Comparison of ENCODE assay signal across 8 cellular contexts in the genomic region with DNA sequence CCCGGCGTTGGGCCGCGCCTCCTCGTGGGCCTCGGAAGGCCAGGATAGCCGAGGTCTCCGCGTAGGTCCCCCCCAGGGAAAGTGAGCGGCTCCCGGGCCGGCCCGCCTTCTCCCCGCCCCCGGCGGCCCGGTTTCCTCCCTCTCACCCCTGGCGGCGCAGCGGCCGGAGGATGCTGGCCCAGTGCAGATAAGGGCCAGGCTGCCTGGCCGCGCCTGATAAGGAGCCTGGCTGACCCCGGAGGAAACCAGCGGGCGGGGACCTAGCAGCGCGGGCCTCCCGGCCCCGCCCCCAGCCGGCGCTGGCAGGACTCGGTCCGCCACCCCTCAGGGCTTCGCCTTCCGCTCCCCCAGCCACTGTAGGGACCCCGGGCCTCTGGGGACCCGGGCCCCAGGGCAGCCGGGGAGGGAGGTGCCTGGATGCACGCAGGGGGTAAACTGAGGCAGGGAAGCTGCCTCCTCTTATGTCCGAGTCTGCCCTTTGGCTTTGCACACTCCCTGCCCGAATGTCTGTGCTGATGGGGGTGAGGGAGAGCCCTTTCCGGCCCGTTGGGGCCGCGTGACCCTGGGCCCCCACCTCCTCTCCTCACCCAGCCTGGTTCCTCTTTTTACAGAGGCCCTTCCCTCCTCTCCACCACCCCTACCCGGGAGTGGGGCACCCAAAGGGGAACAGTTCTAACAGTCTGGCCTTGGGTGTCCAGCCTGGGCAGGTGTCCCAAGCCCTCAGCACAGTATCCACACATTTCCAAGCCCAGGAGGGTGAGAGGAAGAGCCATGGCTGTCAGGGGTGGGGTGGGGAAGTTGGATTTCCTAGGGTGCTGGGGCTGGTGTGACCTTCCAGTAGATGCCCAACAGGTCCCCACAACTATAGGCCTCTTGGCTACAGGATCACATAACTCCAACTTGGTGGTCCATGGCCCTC. TPM values are rescaled to one million over a fixed set of nuclear protein-coding genes. Genes with fewer than 3 reads are reported as not detected.
DNase-seq lines count a peak whose midpoint lies in the region; ATAC-seq and TF ChIP-seq lines count a peak whose summit lies in the region.

A gene (minus strand): TSS at position 193 of the 919 bp plus-strand sequence. CDS start 1,687 bp downstream, outside the sequence.

- POLR2A ChIA-PET in MCF 10A (lab: Yijun Ruan, JAX) (interaction anchor here (1.6 kb wide), 1 partner anchor 13 kb away, joined by 4 read pairs; no protein-coding TSS in a partner anchor), WTC11 (lab: Charles Lee) (interaction anchor here (0.6 kb wide), 1 partner anchor 195 kb away, joined by 4 read pairs; no protein-coding TSS in a partner anchor)

- H3K18ac ChIP-seq in neuronal stem cell (ENCODE audit: low read length) = peak within 1 kb of the TSS; percentile 44

- H2BK12ac ChIP-seq in neuronal stem cell (ENCODE audit: low read length) = peak within 1 kb of the TSS; percentile 73

- peak within 1 kb of the TSS; percentile 7 for H2BK15ac ChIP-seq in neuronal stem cell (ENCODE audit: low read length)

- H3K27ac ChIP-seq in breast epithelium = peak within 1 kb of the TSS; percentile 62 to 76
- H3K27ac ChIP-seq in neuronal stem cell (replicated peaks; ENCODE audit: low read length) = no peak within 1 kb of the TSS

- H2AK5ac ChIP-seq in neuronal stem cell (ENCODE audit: low read depth, low read length) = peak within 1 kb of the TSS; percentile 48

- H3K36me3 ChIP-seq in breast epithelium (no peaks in the 10 kb centered on the region), neuronal stem cell (replicated peaks in 1 of 2; ENCODE audit: control insufficient read depth in 2 of 2, insufficient read depth in 2 of 2, low read length in 2 of 2) (peaks cover 7 to 14% of the 10 kb centered on the region in 2 donors)

- H3K14ac ChIP-seq in neuronal stem cell (ENCODE audit: low read length) = no peak within 1 kb of the TSS

- peak within 1 kb of the TSS; percentile 8 for H3K23ac ChIP-seq in neuronal stem cell (ENCODE audit: low read depth, low read length, poor library complexity)

- peak within 1 kb of the TSS; percentile 58 for H2BK5ac ChIP-seq in neuronal stem cell (ENCODE audit: low read length)

- TF ChIP-seq POLR2A in breast epithelium (IDR thresholded peaks at IDR 0.05) = no peak

- TF ChIP-seq CTCF in breast epithelium (IDR thresholded peaks at IDR 0.05) = no peak
- no peak for TF ChIP-seq CTCF in MCF 10A (IDR thresholded peaks at IDR 0.05; ENCODE audit: unreplicated experiment)
- no peak for TF ChIP-seq CTCF in WTC11 (IDR thresholded peaks at IDR 0.05)
- TF ChIP-seq CTCF in fibroblast of the aortic adventitia (IDR thresholded peaks at IDR 0.05; ENCODE audit: insufficient read depth, low read length) = no peak

- H3K79me1 ChIP-seq in neuronal stem cell (ENCODE audit: low read depth, low read length) = no peaks in the 10 kb centered on the region

- H4K91ac ChIP-seq in neuronal stem cell (ENCODE audit: low read depth, low read length, poor library complexity) = no peak within 1 kb of the TSS

- H3K27ac Mint-ChIP-seq in MCF 10A (ENCODE audit: low read depth, unreplicated experiment) (no peak within 1 kb of the TSS), WTC11 (no peak within 1 kb of the TSS)

- H3K9me3 Mint-ChIP-seq in MCF 10A (ENCODE audit: unreplicated experiment) (no peaks in the 10 kb centered on the region), WTC11 (no peaks in the 10 kb centered on the region)

- H3K4me3 ChIP-seq in breast epithelium (peak within 1 kb of the TSS; percentile 41 to 59 (median 52)), fibroblast of the aortic adventitia (ENCODE audit: low read depth, low read length) (peak within 1 kb of the TSS; percentile 17), neuronal stem cell (ENCODE audit: low read length in 2 of 2) (peak within 1 kb of the TSS; percentile 51 to 70)

- peaks cover 0 to 4% of the 10 kb centered on the region in 2 donors for H3K4me1 ChIP-seq in breast epithelium
- peaks cover 4 to 9% of the 10 kb centered on the region in 2 donors for H3K4me1 ChIP-seq in neuronal stem cell (ENCODE audit: control insufficient read depth in 2 of 2, insufficient read depth in 1 of 2, low read depth in 1 of 2, low read length in 2 of 2)

- H3K27me3 ChIP-seq in breast epithelium = no peaks in the 10 kb centered on the region
- H3K27me3 ChIP-seq in neuronal stem cell (ENCODE audit: control insufficient read depth in 3 of 3, insufficient read depth in 3 of 3, low read depth in 1 of 3, low read length in 3 of 3) = peaks cover 22 to 44% (median 42%) of the 10 kb centered on the region in 3 experiments

- H2BK120ac ChIP-seq in neuronal stem cell (ENCODE audit: low read depth, low read length) = no peak within 1 kb of the TSS

- CTCF ChIA-PET in MCF 10A (lab: Yijun Ruan, JAX) = no interaction called here
- CTCF ChIA-PET in WTC11 (lab: Charles Lee) = interaction anchor here (2.0 to 3.9 kb wide), 4 partner anchors 43 to 138 kb away, joined by 5 to 36 read pairs (median 25); no protein-coding TSS in a partner anchor

- H2AFZ ChIP-seq in neuronal stem cell (ENCODE audit: low read length) = peak within 1 kb of the TSS; percentile 93

- peak; percentile 38 for ATAC-seq in HG03439 (IDR thresholded peaks at IDR 0.05; ENCODE audit: unreplicated experiment)
- ATAC-seq in WTC11 = peak; percentile 47

- intact Hi-C loops in breast epithelium (cut with DNase I; ENCODE audit: low total_unique reads) (no loop called here), MCF 10A (cut with micrococcal nuclease) (no loop called here)

- no peaks in the 10 kb centered on the region for H3K9me3 ChIP-seq in breast epithelium
- peaks cover 8 to 9% of the 10 kb centered on the region in 2 donors for H3K9me3 ChIP-seq in neuronal stem cell (replicated peaks in 1 of 2; ENCODE audit: control insufficient read depth in 2 of 2, insufficient read depth in 1 of 2, low read depth in 1 of 2, low read length in 2 of 2)

- no peak within 1 kb of the TSS for H4K8ac ChIP-seq in neuronal stem cell (ENCODE audit: low read depth, low read length)

- BruUV-seq in MCF 10A (replicated peaks; lab: Mats Ljungman, UMichigan) = no TSS peak

- H3K9ac ChIP-seq in neuronal stem cell (ENCODE audit: low read depth, low read length, poor library complexity) = peak within 1 kb of the TSS; percentile 1

- H3K4me1 Mint-ChIP-seq in MCF 10A (ENCODE audit: insufficient read depth, unreplicated experiment) (no peaks in the 10 kb centered on the region), WTC11 (peaks cover 10% of the 10 kb centered on the region)

- DNase-seq in breast epithelium (ENCODE audit: low spot score in 2 of 2) = no peak
- DNase-seq in MCF 10A (ENCODE audit: unreplicated experiment) = no peak
- DNase-seq in WTC11 (ENCODE audit: low spot score) = peak; percentile 67
- DNase-seq in fibroblast of the aortic adventitia (ENCODE audit: low read depth) = peak; percentile 59
- DNase-seq in neuronal stem cell (ENCODE audit: low spot score) = no peak
- no peak for DNase-seq in DMS79 (lab: John Stamatoyannopoulos, UW)
- no peak for DNase-seq in NCI-H2029 (lab: John Stamatoyannopoulos, UW)

- H3K4me3 Mint-ChIP-seq in MCF 10A (ENCODE audit: unreplicated experiment) (no peak within 1 kb of the TSS), WTC11 (peak within 1 kb of the TSS; percentile 49)

- H3K4me2 ChIP-seq in neuronal stem cell (ENCODE audit: insufficient read depth, low read length, poor library complexity, severe bottlenecking) = peak within 1 kb of the TSS; percentile 56

- H3K36me3 Mint-ChIP-seq in MCF 10A (ENCODE audit: insufficient read depth, unreplicated experiment) (peaks cover 20% of the 10 kb centered on the region), WTC11 (peaks cover 5% of the 10 kb centered on the region; the same call in 1 of the 2 replicates)

- peak within 1 kb of the TSS; percentile 84 for H3K4ac ChIP-seq in neuronal stem cell (ENCODE audit: low read length)

- H3K27me3 Mint-ChIP-seq in MCF 10A (ENCODE audit: insufficient read depth, unreplicated experiment) = no peaks in the 10 kb centered on the region
- H3K27me3 Mint-ChIP-seq in WTC11 (ENCODE audit: low read depth) = peaks cover 45% of the 10 kb centered on the region

- no CpG with 5 or more reads among the region's 47 CpGs for WGBS in neuronal stem cell (ENCODE audit: extremely low coverage in 2 of 2, insufficient read length in 2 of 2, insufficient replicate concordance in 1 of 2), 2 donors

TF ChIP-seq in WTC11, 78 proteins besides CTCF, POLR2A, EP300 and RAD21:
- TF ChIP-seq GABPB1 (CRISPR knock-in tag; IDR thresholded peaks at IDR 0.05) (0 out of 2 replicates have a peak, but pooled peaks have one; percentile 15), NFYB (CRISPR knock-in tag; conservative IDR thresholded peaks at IDR 0.05; ENCODE audit: low read depth) (no peak), ZBTB21 (CRISPR knock-in tag; IDR thresholded peaks at IDR 0.05; ENCODE audit: borderline replicate concordance) (no peak)
- TF ChIP-seq, protein P1, sequence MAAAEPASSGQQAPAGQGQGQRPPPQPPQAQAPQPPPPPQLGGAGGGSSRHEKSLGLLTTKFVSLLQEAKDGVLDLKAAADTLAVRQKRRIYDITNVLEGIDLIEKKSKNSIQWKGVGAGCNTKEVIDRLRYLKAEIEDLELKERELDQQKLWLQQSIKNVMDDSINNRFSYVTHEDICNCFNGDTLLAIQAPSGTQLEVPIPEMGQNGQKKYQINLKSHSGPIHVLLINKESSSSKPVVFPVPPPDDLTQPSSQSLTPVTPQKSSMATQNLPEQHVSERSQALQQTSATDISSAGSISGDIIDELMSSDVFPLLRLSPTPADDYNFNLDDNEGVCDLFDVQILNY (CRISPR knock-in tag; IDR thresholded peaks at IDR 0.05) = 0 out of 2 replicates have a peak, but pooled peaks have one; percentile 34
- TF ChIP-seq, protein P2, sequence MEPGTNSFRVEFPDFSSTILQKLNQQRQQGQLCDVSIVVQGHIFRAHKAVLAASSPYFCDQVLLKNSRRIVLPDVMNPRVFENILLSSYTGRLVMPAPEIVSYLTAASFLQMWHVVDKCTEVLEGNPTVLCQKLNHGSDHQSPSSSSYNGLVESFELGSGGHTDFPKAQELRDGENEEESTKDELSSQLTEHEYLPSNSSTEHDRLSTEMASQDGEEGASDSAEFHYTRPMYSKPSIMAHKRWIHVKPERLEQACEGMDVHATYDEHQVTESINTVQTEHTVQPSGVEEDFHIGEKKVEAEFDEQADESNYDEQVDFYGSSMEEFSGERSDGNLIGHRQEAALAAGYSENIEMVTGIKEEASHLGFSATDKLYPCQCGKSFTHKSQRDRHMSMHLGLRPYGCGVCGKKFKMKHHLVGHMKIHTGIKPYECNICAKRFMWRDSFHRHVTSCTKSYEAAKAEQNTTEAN (CRISPR knock-in tag; IDR thresholded peaks at IDR 0.05) = no peak

RNA-seq across cellular contexts. Expression of the gene that starts here (rescaled TPM):
- total RNA-seq in breast epithelium (10 to 100 TPM in 1 of 3 donors, 1 to 10 TPM in 2; 7.0 to 21.0 (median 9.2) TPM), MCF 10A (2022) (not detected in 2 replicates), WTC11 (2021) (0.60 to 1.2 TPM (median 0.66 TPM) in 3 replicates), fibroblast of the aortic adventitia (ENCODE audit: low replicate concordance) (0.63 and 1.4 TPM in 2 replicates)
- 1.1 TPM for polyA plus RNA-seq in neuronal stem cell (2013, experiment 1 of 2)
- polyA plus RNA-seq in neuronal stem cell (2013, experiment 2 of 2) = 1.1 TPM

Comparison
In these comparisons a context has a peak if more than half of its experiments do, and no peak if none do; other contexts are left out.
1. DNase-seq: peak in WTC11 (single experiment) and fibroblast of the aortic adventitia (single experiment); none in breast epithelium (0 of 2), MCF 10A (single experiment), neuronal stem cell (single experiment), DMS79 (single experiment) and NCI-H2029 (single experiment).
2. Peak in every context shown above with its lines, with median percentiles within 50 percentile points of each other: H3K4me3 ChIP-seq.